In genomic region chr9:20984471-20984870, GRCh38 we compare ENCODE assay signal across 21 cellular contexts.
"Had no signal": no experiment of that assay in that cellular context is flagged by ENCODE, and none has a peak within 500 bp of the region (broad histone marks: within the 10 kb centered on the region; RNA-seq: fewer than 3 reads in every experiment).

No MANE protein-coding gene starts in this region.

- H3K27ac ChIP-seq: epithelial cell of prostate, right atrium auricular region, skin epidermis, transverse colon had no signal

- H3K27ac Mint-ChIP-seq: activated B cell treated with CpG ODN at 0.5 μM for 24 hours; activated CD4-positive, alpha-beta T cell treated with anti-CD3 and anti-CD28 coated beads, Interleukin-2, amount 10 ng/mL, durations not matched to agents 7 days and 5 days; activated naive CD8-positive, alpha-beta T cell treated with anti-CD3 and anti-CD28 coated beads, Interleukin-2, amount 10 ng/mL, durations not matched to agents 7 days and 5 days; activated T-helper 1 cell treated with anti-CD3 and anti-CD28 coated beads, Interleukin-12 subunit alpha, Interleukin-12 subunit beta, Interleukin-2, Interleukin-4 antibody, amounts not matched to agents 30 ng/mL and 10 ng/mL and 1 ng/mL, durations not matched to agents 14 hours and 24 hours and 36 hours; effector memory CD8-positive, alpha-beta T cell; natural killer cell; progenitor cell of endocrine pancreas had no signal

- DNase-seq: activated B cell treated with CpG ODN at 0.5 μM for 24 hours; activated CD4-positive, alpha-beta T cell treated with anti-CD3 and anti-CD28 coated beads, Interleukin-2, amount 10 ng/mL, durations not matched to agents 7 days and 5 days; activated CD8-positive, alpha-beta memory T cell treated with anti-CD3 and anti-CD28 coated beads for 24 hours; activated naive CD8-positive, alpha-beta T cell treated with anti-CD3 and anti-CD28 coated beads, Interleukin-2, amount 10 ng/mL, durations not matched to agents 7 days and 5 days; aorta; dermis blood vessel endothelial cell; effector memory CD8-positive, alpha-beta T cell; kidney glomerular epithelial cell; mesendoderm; natural killer cell; stimulated activated CD4-positive, alpha-beta T cell treated with anti-CD3 and anti-CD28 coated beads, Interleukin-4, amount 100 ng/mL, for 4 hours; stimulated activated CD8-positive, alpha-beta memory T cell treated with anti-CD3 and anti-CD28 coated beads, Interleukin-4, amount 100 ng/mL, for 48 hours; stimulated activated naive CD4-positive, alpha-beta T cell treated with Interleukin-2 at 50 U/mL for 16 hours; T-helper 2 cell; transverse colon had no signal

- H3K4me3 Mint-ChIP-seq: activated B cell treated with CpG ODN at 0.5 μM for 24 hours; activated CD4-positive, alpha-beta T cell treated with anti-CD3 and anti-CD28 coated beads, Interleukin-2, amount 10 ng/mL, durations not matched to agents 7 days and 5 days; activated naive CD8-positive, alpha-beta T cell treated with anti-CD3 and anti-CD28 coated beads, Interleukin-2, amount 10 ng/mL, durations not matched to agents 7 days and 5 days; activated T-helper 1 cell treated with anti-CD3 and anti-CD28 coated beads, Interleukin-12 subunit alpha, Interleukin-12 subunit beta, Interleukin-2, Interleukin-4 antibody, amounts not matched to agents 30 ng/mL and 10 ng/mL and 1 ng/mL, durations not matched to agents 14 hours and 24 hours and 36 hours; effector memory CD8-positive, alpha-beta T cell; natural killer cell had no signal

- FAIRE-seq: TTC549 had no signal

- H3K4me3 ChIP-seq: right atrium auricular region, skin epidermis, transverse colon had no signal

- H3K9me3 ChIP-seq: right atrium auricular region, transverse colon had no signal

- H3K4me1 Mint-ChIP-seq: activated CD4-positive, alpha-beta T cell treated with anti-CD3 and anti-CD28 coated beads, Interleukin-2, amount 10 ng/mL, durations not matched to agents 7 days and 5 days; natural killer cell had no signal

- H3K27me3 ChIP-seq: right atrium auricular region, transverse colon had no signal

- H3K27me3 Mint-ChIP-seq: activated B cell treated with CpG ODN at 0.5 μM for 24 hours; activated CD4-positive, alpha-beta T cell treated with anti-CD3 and anti-CD28 coated beads, Interleukin-2, amount 10 ng/mL, durations not matched to agents 7 days and 5 days; activated naive CD8-positive, alpha-beta T cell treated with anti-CD3 and anti-CD28 coated beads, Interleukin-2, amount 10 ng/mL, durations not matched to agents 7 days and 5 days; effector memory CD8-positive, alpha-beta T cell; progenitor cell of endocrine pancreas had no signal

- H3K9me3 Mint-ChIP-seq: activated B cell treated with CpG ODN at 0.5 μM for 24 hours; activated CD4-positive, alpha-beta T cell treated with anti-CD3 and anti-CD28 coated beads, Interleukin-2, amount 10 ng/mL, durations not matched to agents 7 days and 5 days; activated naive CD8-positive, alpha-beta T cell treated with anti-CD3 and anti-CD28 coated beads, Interleukin-2, amount 10 ng/mL, durations not matched to agents 7 days and 5 days; activated T-helper 1 cell treated with anti-CD3 and anti-CD28 coated beads, Interleukin-12 subunit alpha, Interleukin-12 subunit beta, Interleukin-2, Interleukin-4 antibody, amounts not matched to agents 30 ng/mL and 10 ng/mL and 1 ng/mL, durations not matched to agents 14 hours and 24 hours and 36 hours; effector memory CD8-positive, alpha-beta T cell; natural killer cell had no signal

- H3K36me3 ChIP-seq: transverse colon had no signal
